In the genomic region with DNA sequence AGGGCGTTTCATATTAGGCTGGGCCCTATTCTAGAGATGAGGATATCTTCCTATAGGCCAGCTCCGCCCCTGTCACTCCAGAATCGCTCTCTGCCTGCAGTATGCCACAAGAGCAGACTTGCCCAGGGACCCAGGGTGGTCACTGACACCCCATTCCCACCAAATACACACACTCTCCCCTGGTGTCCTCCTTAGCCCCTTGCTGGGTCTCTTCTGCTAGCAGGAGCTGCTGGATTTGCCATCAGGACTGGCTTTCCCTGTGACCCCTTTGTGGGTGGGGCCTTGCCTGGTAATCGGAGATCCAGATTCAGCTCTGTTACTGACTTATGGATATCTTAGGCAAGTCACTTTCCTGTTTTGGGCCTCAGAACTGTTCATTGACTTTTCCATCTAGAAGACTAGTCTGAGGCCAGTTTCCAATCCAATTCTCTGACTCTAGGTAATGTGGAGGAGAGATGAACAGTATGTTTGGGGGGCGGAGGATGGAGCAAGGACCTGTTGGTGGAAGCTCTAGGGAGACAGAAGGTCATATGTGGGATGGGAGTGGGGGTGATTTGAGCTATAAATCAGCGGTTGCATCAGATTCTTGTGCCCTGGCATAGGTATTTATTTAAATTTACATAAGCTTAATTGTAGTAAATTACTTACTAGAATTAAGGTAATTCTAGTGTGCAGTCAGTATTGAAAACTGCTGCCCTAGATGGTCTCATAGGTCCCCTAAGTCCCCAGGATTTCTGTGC, we compare ENCODE assay signal across 14 cellular contexts. TPM values are rescaled to one million over a fixed set of nuclear protein-coding genes. Genes with fewer than 3 reads are reported as not detected.
DNase-seq lines count a peak whose midpoint lies in the region; ATAC-seq, FAIRE-seq and TF ChIP-seq lines count a peak whose summit lies in the region.
"Had no signal": no experiment of that assay in that cellular context is flagged by ENCODE, and none has a peak within 500 bp of the region (broad histone marks: within the 10 kb centered on the region; RNA-seq: fewer than 3 reads in every experiment).

No MANE protein-coding gene starts in this region.

- ATAC-seq in Right ventricle myocardium superior (ENCODE audit: poor library complexity) = no peak
- no peak for ATAC-seq in K562
- ATAC-seq in upper lobe of right lung = no peak
- ATAC-seq: activated CD4-positive, CD25-positive, alpha-beta regulatory T cell treated with anti-CD3 and anti-CD28 coated beads, Interleukin-2, amount 50 U/mL, for 24 hours; mucosa of descending colon had no signal

- no peak for TF ChIP-seq CTCF in left ventricle myocardium inferior (IDR thresholded peaks at IDR 0.05; ENCODE audit: borderline replicate concordance)
- no peak for TF ChIP-seq CTCF in K562 (IDR thresholded peaks at IDR 0.05 in 2 of 3, conservative IDR thresholded peaks at IDR 0.05 in 1 of 3; ENCODE audit: insufficient read depth in 2 of 3, low read depth in 1 of 3, low read length in 3 of 3)
- TF ChIP-seq CTCF in upper lobe of right lung (IDR thresholded peaks at IDR 0.05) = no peak
- no peak for TF ChIP-seq CTCF in WERI-Rb-1 (IDR thresholded peaks at IDR 0.05; ENCODE audit: low read depth, low read length)

- peak overlapping the region; percentile 82 for H3K27ac ChIP-seq in left ventricle myocardium inferior (replicated peaks)
- H3K27ac ChIP-seq in K562 (ENCODE audit: extremely low read depth, low read depth, low read length) = no peak overlapping the region
- H3K27ac ChIP-seq in upper lobe of right lung = no peak overlapping the region
- H3K27ac ChIP-seq in WERI-Rb-1 = no peak overlapping the region
- H3K27ac ChIP-seq: BLaER1 had no signal

- POLR2A ChIA-PET in K562 (lab: Yijun Ruan, JAX) = interaction anchor here (0.8 to 1.5 kb wide), 3 partner anchors 10 to 12 kb away, joined by 3 to 6 read pairs (median 3); no protein-coding TSS in a partner anchor

- TF ChIP-seq POLR2A in K562 (conservative IDR thresholded peaks at IDR 0.05) = no peak

- H2AFZ ChIP-seq in K562 (ENCODE audit: low read depth, low read length) = no peak overlapping the region

- intact Hi-C loops in left ventricle myocardium inferior (cut with micrococcal nuclease) = no loop called here
- intact Hi-C loops in Right ventricle myocardium superior (cut with DNase I) = no loop called here
- intact Hi-C loops in K562 (cut with micrococcal nuclease) = no loop called here
- intact Hi-C loops in upper lobe of right lung (cut with DNase I) = no loop called here

- CTCF ChIA-PET in K562 (lab: Yijun Ruan, JAX; ENCODE audit: low intra/inter-chr PET ratio) = no interaction called here

- H3K4me1 ChIP-seq in left ventricle myocardium inferior (peaks cover 69% of the 10 kb centered on the region), K562 (replicated peaks in 1 of 2; ENCODE audit: control insufficient read depth in 2 of 2, insufficient read depth in 2 of 2, low read length in 2 of 2) (peaks cover 5 to 11% of the 10 kb centered on the region in 2 experiments; a peak in 3 of 5 replicates), mucosa of stomach (ENCODE audit: control insufficient read depth, insufficient read depth, low read length) (peaks cover 81% of the 10 kb centered on the region), upper lobe of right lung (peaks cover 32% of the 10 kb centered on the region)

- no peaks in the 10 kb centered on the region for H3K9me1 ChIP-seq in K562 (ENCODE audit: control insufficient read depth, insufficient read depth, low read length)

- H3K27me3 ChIP-seq in left ventricle myocardium inferior (ENCODE audit: low read depth) (no peaks in the 10 kb centered on the region), K562 (ENCODE audit: control insufficient read depth in 2 of 2, insufficient read depth in 2 of 2, low read length in 2 of 2) (0 out of 5 replicates have a peak, but pooled peaks cover 0 to 9% of the 10 kb centered on the region in 2 experiments), mucosa of stomach (ENCODE audit: control insufficient read depth, insufficient read depth, low read length) (no peaks in the 10 kb centered on the region), upper lobe of right lung (no peaks in the 10 kb centered on the region), WERI-Rb-1 (ENCODE audit: insufficient read depth, low read depth, severe bottlenecking) (no peaks in the 10 kb centered on the region)
- H3K27me3 ChIP-seq: BLaER1 had no signal

- FAIRE-seq in K562 (lab: Jason Lieb, UNC) = no peak
- FAIRE-seq: endometrium had no signal

- DNase-seq in left ventricle myocardium inferior (no peak), Right ventricle myocardium superior (no peak), K562 (ENCODE audit: extremely low read depth in 1 of 4, low spot score in 3 of 4) (no peak), upper lobe of right lung (peak; percentile 37), WERI-Rb-1 (no peak), foreskin melanocyte (no peak)
- no peak for DNase-seq in effector CD8-positive, alpha-beta T cell (lab: John Stamatoyannopoulos, UW)
- DNase-seq: NCI-H524 treated with DMSO at 0.1 percent for 48 hours, SHP77 treated with DMSO at 0.1 percent for 48 hours had no signal

- in situ Hi-C loops in K562 (cut with MboI) = no loop called here

- H3K36me3 ChIP-seq in left ventricle myocardium inferior = no peaks in the 10 kb centered on the region
- H3K36me3 ChIP-seq in K562 (ENCODE audit: control insufficient read depth, insufficient read depth, low read length) = no peaks in the 10 kb centered on the region
- no peaks in the 10 kb centered on the region for H3K36me3 ChIP-seq in mucosa of stomach (ENCODE audit: control insufficient read depth, insufficient read depth, low read length)
- no peaks in the 10 kb centered on the region for H3K36me3 ChIP-seq in upper lobe of right lung
- no peaks in the 10 kb centered on the region for H3K36me3 ChIP-seq in WERI-Rb-1
- H3K36me3 ChIP-seq: BLaER1 had no signal

- no peaks in the 10 kb centered on the region for H3K79me2 ChIP-seq in K562 (ENCODE audit: control insufficient read depth, insufficient read depth, low read length)

- H3K9ac ChIP-seq in K562 (ENCODE audit: insufficient read depth in 1 of 2, low read depth in 2 of 2, low read length in 2 of 2) = no peak overlapping the region
- peak overlapping the region; percentile 63 for H3K9ac ChIP-seq in mucosa of stomach (ENCODE audit: low read length)
- H3K9ac ChIP-seq: BLaER1 had no signal

- H3K4me3 ChIP-seq in left ventricle myocardium inferior (peak overlapping the region; percentile 86), K562 (no peak overlapping the region), mucosa of stomach (ENCODE audit: low read length) (peak overlapping the region; percentile 22), upper lobe of right lung (peak overlapping the region; percentile 72), WERI-Rb-1 (ENCODE audit: low read depth, low read length) (no peak overlapping the region)
- H3K4me3 ChIP-seq: mucosa of descending colon had no signal

- TF ChIP-seq RAD21 in K562 (CRISPR knock-in tag; conservative IDR thresholded peaks at IDR 0.05 in 1 of 2, IDR thresholded peaks at IDR 0.05 in 1 of 2) = no peak

- no peak for TF ChIP-seq EP300 in K562 (IDR thresholded peaks at IDR 0.05; ENCODE audit: low read length)

- 12% methylated on average over 6 of the region's 6 CpGs for WGBS in K562 (ENCODE audit: insufficient coverage, low coverage, missing lambda C conversion rate)

- BruUV-seq in K562 (replicated peaks; lab: Mats Ljungman, UMichigan) = no TSS peak

- H4K20me1 ChIP-seq in K562 (replicated peaks; ENCODE audit: control insufficient read depth, insufficient read depth, low read length) = no peaks in the 10 kb centered on the region
- H4K20me1 ChIP-seq: BLaER1 had no signal

- H3K4me2 ChIP-seq in K562 (ENCODE audit: insufficient read depth, low read length) = no peak overlapping the region

- H3K9me3 ChIP-seq in left ventricle myocardium inferior (replicated peaks) = no peaks in the 10 kb centered on the region
- H3K9me3 ChIP-seq in K562 (replicated peaks; ENCODE audit: control insufficient read depth, insufficient read depth, low read depth, low read length) = no peaks in the 10 kb centered on the region
- no peaks in the 10 kb centered on the region for H3K9me3 ChIP-seq in mucosa of stomach (ENCODE audit: control insufficient read depth, low read length)
- no peaks in the 10 kb centered on the region for H3K9me3 ChIP-seq in upper lobe of right lung
- H3K9me3 ChIP-seq in WERI-Rb-1 (ENCODE audit: severe bottlenecking) = no peaks in the 10 kb centered on the region
- H3K9me3 ChIP-seq: BLaER1, mucosa of descending colon had no signal

RNA-seq across cellular contexts. Expression of a gene that starts 1.6 kb away (rescaled TPM):
- total RNA-seq in left ventricle myocardium inferior = 6.8 TPM
- 9.5 TPM for total RNA-seq in Right ventricle myocardium superior
- 0.95 TPM in 1 of 2 replicates, not detected in the other for total RNA-seq in K562 (2011; cell fraction: chromatin; rRNA removed; ENCODE audit: low replicate concordance)
- total RNA-seq in K562 (2011; cell fraction: nucleolus; rRNA removed) = 0.17 and 0.66 TPM in 2 replicates
- total RNA-seq in K562 (2011; cell fraction: nucleoplasm; rRNA removed) = 0.38 TPM in 1 of 2 replicates, not detected in the other
- 0.78 and 1.0 TPM in 2 replicates for total RNA-seq in K562 (2014; rRNA removed)
- total RNA-seq in K562 (2014; rRNA removed; fragmentation: Illumina TruSeq; extraction: Trizol) = 0.33 and 0.35 TPM in 2 replicates
- 0.19 and 0.36 TPM in 2 replicates for total RNA-seq in K562 (2015; rRNA removed; fragmentation: Illumina TruSeq; extraction: Trizol)
- total RNA-seq in K562 (2021) = 0.53 and 0.83 TPM in 2 replicates
- 0.45 and 0.64 TPM in 2 replicates for polyA plus RNA-seq in K562 (2011; rRNA removed)
- 0.81 and 0.88 TPM in 2 replicates for polyA plus RNA-seq in K562 (2011; cell fraction: cytosol; rRNA removed)
- polyA plus RNA-seq in K562 (2011; cell fraction: nucleus; rRNA removed) = 0.71 and 0.73 TPM in 2 replicates
- polyA plus RNA-seq in K562 (2012) = 0.59 and 0.89 TPM in 2 replicates
- polyA plus RNA-seq in K562 (2014; fragmentation: Illumina TruSeq; extraction: Trizol) = 0.26 and 0.45 TPM in 2 replicates
- not detected for polyA plus RNA-seq in K562 (2014; fragmentation: Nextera tagmentation; extraction: Ambion mirVana)
- 0.36 and 1.2 TPM in 2 replicates for polyA plus RNA-seq in K562 (2014; rRNA removed)
- polyA minus RNA-seq in K562 (2011; rRNA and poly(A)+ RNA removed) = 0.48 and 0.53 TPM in 2 replicates
- 0.95 and 2.6 TPM in 2 replicates for polyA minus RNA-seq in K562 (2011; cell fraction: cytosol; rRNA and poly(A)+ RNA removed)
- 1.1 TPM in 2 replicates for polyA minus RNA-seq in K562 (2011; cell fraction: nucleus; rRNA and poly(A)+ RNA removed)
- total RNA-seq in upper lobe of right lung = 47.3 TPM

RNA-seq across cellular contexts. Expression of a gene that starts 36.1 kb away (rescaled TPM):
- total RNA-seq in left ventricle myocardium inferior (not detected), Right ventricle myocardium superior (0.24 TPM), K562 (2014; rRNA removed) (not detected in 2 replicates), K562 (2014; rRNA removed; fragmentation: Illumina TruSeq; extraction: Trizol) (not detected in 2 replicates), K562 (2015; rRNA removed; fragmentation: Illumina TruSeq; extraction: Trizol) (not detected in 2 replicates), K562 (2021) (not detected in 2 replicates), upper lobe of right lung (0.90 TPM)
- total RNA-seq in K562 (2011; cell fraction: chromatin; rRNA removed; ENCODE audit: low replicate concordance) = not detected in 2 replicates
- total RNA-seq in K562 (2011; cell fraction: nucleolus; rRNA removed) = not detected in 2 replicates
- not detected in 2 replicates for total RNA-seq in K562 (2011; cell fraction: nucleoplasm; rRNA removed)
- polyA plus RNA-seq in K562 (2011; rRNA removed) (not detected in 2 replicates), K562 (2014; fragmentation: Illumina TruSeq; extraction: Trizol) (not detected in 2 replicates), K562 (2014; fragmentation: Nextera tagmentation; extraction: Ambion mirVana) (not detected), K562 (2014; rRNA removed) (not detected in 2 replicates)
- polyA plus RNA-seq in K562 (2011; cell fraction: cytosol; rRNA removed) = not detected in 2 replicates
- not detected in 2 replicates for polyA plus RNA-seq in K562 (2011; cell fraction: nucleus; rRNA removed)
- 0.20 and 0.22 TPM in 2 replicates for polyA plus RNA-seq in K562 (2012)
- polyA minus RNA-seq in K562 (2011; rRNA and poly(A)+ RNA removed) = not detected in 2 replicates
- polyA minus RNA-seq in K562 (2011; cell fraction: cytosol; rRNA and poly(A)+ RNA removed) = not detected in 2 replicates
- polyA minus RNA-seq in K562 (2011; cell fraction: nucleus; rRNA and poly(A)+ RNA removed) = not detected in 2 replicates

Comparison
In these comparisons a context has a peak if more than half of its experiments do, and no peak if none do; other contexts are left out.
1. H3K4me3 ChIP-seq: peak in left ventricle myocardium inferior (single experiment), mucosa of stomach (single experiment) and upper lobe of right lung (single experiment); none in K562 (single experiment) and WERI-Rb-1 (single experiment).